Comparison of ENCODE assay signal across 1 cellular context in genomic region chr11:125367710-125368109, GRCh38.
TF ChIP-seq lines count a peak whose summit lies in the region.

No MANE protein-coding gene starts in this region.

TF ChIP-seq in IMR-90, 13 proteins besides CTCF, POLR2A, EP300 and RAD21 (continued from another document):
- TF ChIP-seq USF2 (IDR thresholded peaks at IDR 0.05; ENCODE audit: low read depth, low read length) (no peak), FOS (IDR thresholded peaks at IDR 0.05; ENCODE audit: low read depth, low read length) (no peak), NFE2L2 (IDR thresholded peaks at IDR 0.05; ENCODE audit: low read depth, low read length) (no peak)
TF ChIP-seq in IMR-90: peak in this region for 0.
